ENCODE assay signal across 20 cellular contexts in the genomic region with DNA sequence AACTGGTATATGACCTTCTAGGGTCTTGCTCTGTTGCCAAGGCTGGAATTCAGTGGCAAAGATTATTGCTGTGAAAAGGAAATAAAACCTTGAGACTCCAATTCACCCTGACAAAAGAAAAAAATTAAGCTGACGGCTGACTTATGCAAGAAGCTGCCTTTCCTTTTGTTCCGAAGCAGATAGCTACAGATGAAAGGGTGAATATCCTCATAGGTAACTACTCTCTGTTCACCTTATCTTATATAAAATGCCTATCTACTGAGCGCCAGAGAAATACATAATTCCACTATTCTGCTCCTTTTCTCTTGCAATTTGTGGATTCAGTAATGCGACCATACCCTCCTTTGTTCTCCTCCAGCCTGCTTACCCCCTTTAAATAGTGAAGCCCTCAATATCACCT.
DNase-seq lines count a peak whose midpoint lies in the region; ATAC-seq, FAIRE-seq and TF ChIP-seq lines count a peak whose summit lies in the region.
"Had no signal": no experiment of that assay in that cellular context is flagged by ENCODE, and none has a peak within 500 bp of the region (broad histone marks: within the 10 kb centered on the region; RNA-seq: fewer than 3 reads in every experiment).

No MANE protein-coding gene starts in this region.

- H3K27me3 ChIP-seq in GM12878 (replicated peaks in 1 of 2; ENCODE audit: control insufficient read depth in 2 of 2, insufficient read depth in 2 of 2, low read length in 1 of 2), result no peaks in the 10 kb centered on the region
- H3K27me3 ChIP-seq: heart right ventricle, thyroid gland had no signal

- H3K79me2 ChIP-seq in GM12878 (ENCODE audit: control insufficient read depth, insufficient read depth, low read length), result peaks cover 32% of the 10 kb centered on the region

- H2AFZ ChIP-seq in GM12878 (ENCODE audit: control insufficient read depth, low read depth, low read length), result no peak overlapping the region

- H3K9me3 Mint-ChIP-seq in activated T-cell treated with anti-CD3 and anti-CD28 coated beads, Interleukin-2, amount 50 U/mL, for 72 hours, result no peaks in the 10 kb centered on the region
- no peaks in the 10 kb centered on the region for H3K9me3 Mint-ChIP-seq in immature natural killer cell
- no peaks in the 10 kb centered on the region for H3K9me3 Mint-ChIP-seq in stimulated activated effector memory CD8-positive, alpha-beta T cell treated with anti-CD3 and anti-CD28 coated beads, Interleukin-12 subunit alpha, Interleukin-12 subunit beta, amount 100 ng/mL, for 72 hours
- H3K9me3 Mint-ChIP-seq: activated T-helper 1 cell treated with anti-CD3 and anti-CD28 coated beads, Interleukin-12 subunit alpha, Interleukin-12 subunit beta, Interleukin-2, Interleukin-4 antibody, amounts not matched to agents 30 ng/mL and 10 ng/mL and 1 ng/mL, durations not matched to agents 14 hours and 24 hours and 36 hours had no signal

- peaks cover 0 to 3% of the 10 kb centered on the region in 2 experiments; a peak in 3 of 4 replicates for H3K36me3 ChIP-seq in GM12878 (ENCODE audit: control insufficient read depth in 2 of 2, insufficient read depth in 2 of 2, low read length in 1 of 2)
- H3K36me3 ChIP-seq: thyroid gland had no signal

- WGBS in GM12878 (ENCODE audit: insufficient coverage, insufficient replicate concordance, low lambda C conversion rate, missing lambda C conversion rate), result 97% methylated on average over 4 of the region's 4 CpGs

- H3K9ac ChIP-seq in GM12878 (ENCODE audit: control insufficient read depth, insufficient read depth, low read length), result no peak overlapping the region
- H3K9ac ChIP-seq: KMS-11 had no signal

- TF ChIP-seq RAD21 in GM12878 (IDR thresholded peaks at IDR 0.05; ENCODE audit: insufficient read depth, low read depth, low read length), result no peak

- no peak overlapping the region for H3K4me2 ChIP-seq in GM12878 (ENCODE audit: control insufficient read depth, insufficient read depth)
- H3K4me2 ChIP-seq: KMS-11 had no signal

- H3K27me3 Mint-ChIP-seq in activated T-cell treated with anti-CD3 and anti-CD28 coated beads, Interleukin-2, amount 50 U/mL, for 72 hours (ENCODE audit: low read depth), result no peaks in the 10 kb centered on the region
- peaks cover 0 to 4% (median 2%) of the 10 kb centered on the region in 3 donors for H3K27me3 Mint-ChIP-seq in immature natural killer cell (ENCODE audit: low read depth in 3 of 3)

- TF ChIP-seq CTCF in GM12878 (IDR thresholded peaks at IDR 0.05 in 2 of 3, conservative IDR thresholded peaks at IDR 0.05 in 1 of 3; ENCODE audit: control insufficient read depth in 2 of 3, extremely low read depth in 1 of 3, insufficient read depth in 1 of 3, low read depth in 3 of 3, low read length in 3 of 3), result no peak

- no peak overlapping the region for H3K27ac ChIP-seq in GM12878 (ENCODE audit: control insufficient read depth, insufficient read depth)
- H3K27ac ChIP-seq: heart right ventricle, KMS-11 had no signal

- intact Hi-C loops in GM12878 (cut with micrococcal nuclease; ENCODE audit: unreplicated experiment), result no loop called here

- H3K4me3 ChIP-seq in GM12878, result no peak overlapping the region
- H3K4me3 ChIP-seq: heart right ventricle, thyroid gland had no signal

- H3K27ac Mint-ChIP-seq in activated T-cell treated with anti-CD3 and anti-CD28 coated beads, Interleukin-2, amount 50 U/mL, for 72 hours, result peak overlapping the region; percentile 17
- peak overlapping the region in 5 of 6 donors; percentile 24 to 90 (median 70) for H3K27ac Mint-ChIP-seq in immature natural killer cell
- peak overlapping the region; percentile 23 for H3K27ac Mint-ChIP-seq in stimulated activated effector memory CD8-positive, alpha-beta T cell treated with anti-CD3 and anti-CD28 coated beads, Interleukin-12 subunit alpha, Interleukin-12 subunit beta, amount 100 ng/mL, for 72 hours
- H3K27ac Mint-ChIP-seq: activated T-helper 1 cell treated with anti-CD3 and anti-CD28 coated beads, Interleukin-12 subunit alpha, Interleukin-12 subunit beta, Interleukin-2, Interleukin-4 antibody, amounts not matched to agents 30 ng/mL and 10 ng/mL and 1 ng/mL, durations not matched to agents 14 hours and 24 hours and 36 hours had no signal

- H3K4me1 ChIP-seq in GM12878 (ENCODE audit: control insufficient read depth, insufficient read depth, low read length), result peaks cover 10% of the 10 kb centered on the region; the same call in 1 of the 2 replicates

- ATAC-seq in activated T-cell treated with anti-CD3 and anti-CD28 coated beads, Interleukin-2, amount 50 U/mL, for 72 hours (replicated peaks in 1 of 2), result no peak
- no peak for ATAC-seq in GM12878
- ATAC-seq in stimulated activated effector memory CD8-positive, alpha-beta T cell treated with anti-CD3 and anti-CD28 coated beads, Interleukin-12 subunit alpha, Interleukin-12 subunit beta, amount 100 ng/mL, for 72 hours, result no peak
- ATAC-seq in HG03025 (IDR thresholded peaks at IDR 0.05; ENCODE audit: low FRiP score, unreplicated experiment), result no peak
- ATAC-seq: heart right ventricle had no signal

- RAD21 ChIA-PET in GM12878 (lab: Charles Lee; ENCODE audit: unreplicated experiment), result interaction anchor here (0.7 to 2.6 kb wide), 3 partner anchors 12 to 127 kb away, joined by 3 to 13 read pairs (median 4); no protein-coding TSS in a partner anchor

- in situ Hi-C loops in GM12878 (cut with MboI), result no loop called here

- peaks cover 31% of the 10 kb centered on the region for H3K4me1 Mint-ChIP-seq in activated T-cell treated with anti-CD3 and anti-CD28 coated beads, Interleukin-2, amount 50 U/mL, for 72 hours (ENCODE audit: low read depth)
- peaks cover 48 to 74% of the 10 kb centered on the region in 2 donors for H3K4me1 Mint-ChIP-seq in immature natural killer cell
- H3K4me1 Mint-ChIP-seq in stimulated activated effector memory CD8-positive, alpha-beta T cell treated with anti-CD3 and anti-CD28 coated beads, Interleukin-12 subunit alpha, Interleukin-12 subunit beta, amount 100 ng/mL, for 72 hours, result peaks cover 39% of the 10 kb centered on the region

- no peak for TF ChIP-seq EP300 in GM12878 (IDR thresholded peaks at IDR 0.05; ENCODE audit: borderline replicate concordance in 1 of 2, control insufficient read depth in 1 of 2, low read depth in 2 of 2, low read length in 2 of 2)

- POLR2A ChIA-PET in GM12878 (lab: Charles Lee), result no interaction called here

- TF ChIP-seq POLR2A in GM12878 (IDR thresholded peaks at IDR 0.05; ENCODE audit: low read depth, low read length), result no peak

- SMC1A ChIA-PET in GM12878 (lab: Charles Lee; ENCODE audit: uncharacterized antibody, unreplicated experiment), result interaction anchor here (0.8 to 6.3 kb wide), 8 partner anchors 11 to 246 kb away, joined by 3 to 61 read pairs (median 3); no protein-coding TSS in a partner anchor

- peak; percentile 52 for FAIRE-seq in GM12878 (lab: Jason Lieb, UNC)

- H4K20me1 ChIP-seq in GM12878 (ENCODE audit: control insufficient read depth, insufficient read depth), result no peaks in the 10 kb centered on the region

- peaks cover 0 to 5% of the 10 kb centered on the region in 2 donors for H3K36me3 Mint-ChIP-seq in activated T-cell treated with anti-CD3 and anti-CD28 coated beads, Interleukin-2, amount 50 U/mL, for 72 hours (ENCODE audit: insufficient read depth in 2 of 2)
- H3K36me3 Mint-ChIP-seq in immature natural killer cell, result peaks cover 3 to 20% (median 6%) of the 10 kb centered on the region in 3 donors
- peaks cover 6% of the 10 kb centered on the region for H3K36me3 Mint-ChIP-seq in stimulated activated effector memory CD8-positive, alpha-beta T cell treated with anti-CD3 and anti-CD28 coated beads, Interleukin-12 subunit alpha, Interleukin-12 subunit beta, amount 100 ng/mL, for 72 hours

- BruUV-seq in GM12878 (replicated peaks; lab: Mats Ljungman, UMichigan), result no TSS peak

- no peak overlapping the region for H3K4me3 Mint-ChIP-seq in activated T-cell treated with anti-CD3 and anti-CD28 coated beads, Interleukin-2, amount 50 U/mL, for 72 hours
- H3K4me3 Mint-ChIP-seq in immature natural killer cell, result peak overlapping the region in 2 of 5 donors; percentile 48 to 76
- H3K4me3 Mint-ChIP-seq in stimulated activated effector memory CD8-positive, alpha-beta T cell treated with anti-CD3 and anti-CD28 coated beads, Interleukin-12 subunit alpha, Interleukin-12 subunit beta, amount 100 ng/mL, for 72 hours, result no peak overlapping the region
- H3K4me3 Mint-ChIP-seq: activated T-helper 1 cell treated with anti-CD3 and anti-CD28 coated beads, Interleukin-12 subunit alpha, Interleukin-12 subunit beta, Interleukin-2, Interleukin-4 antibody, amounts not matched to agents 30 ng/mL and 10 ng/mL and 1 ng/mL, durations not matched to agents 14 hours and 24 hours and 36 hours had no signal

- CTCF ChIA-PET in GM12878 (lab: Yijun Ruan, JAX), result interaction anchor here (0.8 to 1.7 kb wide), 6 partner anchors 9 to 303 kb away, joined by 3 to 6 read pairs (median 3); partner anchors contain the start of gene DAPK2

- DNase-seq in activated T-cell treated with anti-CD3 and anti-CD28 coated beads, Interleukin-2, amount 50 U/mL, for 72 hours, result no peak
- DNase-seq in activated T-cell treated with anti-CD3 and anti-CD28 coated beads for 4 hours, result no peak
- no peak for DNase-seq in GM12878 (ENCODE audit: low read depth, low spot score)
- DNase-seq in immature natural killer cell, result no peak
- DNase-seq in stimulated activated effector memory CD8-positive, alpha-beta T cell treated with anti-CD3 and anti-CD28 coated beads, Interleukin-12 subunit alpha, Interleukin-12 subunit beta, amount 100 ng/mL, for 72 hours (ENCODE audit: low spot score in 2 of 2), result no peak
- DNase-seq in NCI-H82 treated with DMSO at 0.1 percent for 48 hours (lab: John Stamatoyannopoulos, UW; ENCODE audit: unreplicated experiment), result no peak
- no peak for DNase-seq in NCI-H1436 (lab: John Stamatoyannopoulos, UW)
- DNase-seq: C1 segment of cervical spinal cord; DMS53; effector CD4-positive, alpha-beta T cell; HCEC 1CT; heart right ventricle; kidney glomerular epithelial cell; NCI-H1092; NCI-H2107; NCI-H524 had no signal

- H3K9me3 ChIP-seq in GM12878 (replicated peaks; ENCODE audit: control insufficient read depth, insufficient read depth, low read length), result no peaks in the 10 kb centered on the region
- H3K9me3 ChIP-seq: heart right ventricle, thyroid gland had no signal

TF ChIP-seq in GM12878, 131 proteins besides CTCF, POLR2A, EP300 and RAD21 (continues in another document):
- TF ChIP-seq RB1 (IDR thresholded peaks at IDR 0.05; ENCODE audit: borderline replicate concordance) (no peak), MXI1 (IDR thresholded peaks at IDR 0.05; ENCODE audit: low read depth, low read length) (no peak), MEF2A (IDR thresholded peaks at IDR 0.05; ENCODE audit: insufficient read depth, low read depth, low read length) (no peak)

Comparison
In these comparisons a context has a peak if more than half of its experiments do, and no peak if none do; other contexts are left out.
1. H3K27ac Mint-ChIP-seq: peak in every context shown above with its lines; median percentile 70 in immature natural killer cell; 23 in stimulated activated effector memory CD8-positive, alpha-beta T cell treated with anti-CD3 and anti-CD28 coated beads, Interleukin-12 subunit alpha, Interleukin-12 subunit beta, amount 100 ng/mL, for 72 hours; 17 in activated T-cell treated with anti-CD3 and anti-CD28 coated beads, Interleukin-2, amount 50 U/mL, for 72 hours.